Comparison of ENCODE assay signal across 24 cellular contexts in the genomic region with DNA sequence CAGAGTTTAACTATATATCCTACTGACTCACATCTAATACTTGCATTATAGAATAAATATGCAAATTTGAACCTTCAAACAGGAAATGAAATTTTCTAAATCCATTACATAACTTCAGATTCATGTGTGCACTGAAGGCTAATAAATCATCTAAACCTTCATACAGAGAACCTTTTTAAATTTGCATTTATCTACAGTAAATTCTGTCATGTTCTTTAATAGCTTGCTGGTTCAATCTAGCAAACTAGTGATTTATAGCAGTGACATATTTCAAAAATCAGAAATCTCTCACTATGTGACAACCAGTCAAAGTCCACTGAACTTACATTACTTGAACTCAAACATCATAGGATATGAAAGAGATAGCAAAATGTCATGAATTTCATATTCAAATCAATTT.
DNase-seq lines count a peak whose midpoint lies in the region; ATAC-seq, FAIRE-seq and TF ChIP-seq lines count a peak whose summit lies in the region.
"Had no signal": no experiment of that assay in that cellular context is flagged by ENCODE, and none has a peak within 500 bp of the region (broad histone marks: within the 10 kb centered on the region; RNA-seq: fewer than 3 reads in every experiment).

No MANE protein-coding gene starts in this region.

- POLR2A ChIA-PET in A549 (lab: Yijun Ruan, JAX) (no interaction called here), K562 (lab: Yijun Ruan, JAX) (interaction anchor here (0.6 kb wide), 1 partner anchor 13 kb away, joined by 3 read pairs; no protein-coding TSS in a partner anchor)

- intact Hi-C loops in K562 (cut with micrococcal nuclease): no loop called here

- peaks cover 85% of the 10 kb centered on the region for H3K79me2 ChIP-seq in K562 (ENCODE audit: control insufficient read depth, insufficient read depth, low read length)

- H3K27me3 ChIP-seq in K562 (ENCODE audit: control insufficient read depth in 2 of 2, insufficient read depth in 2 of 2, low read length in 2 of 2): no peaks in the 10 kb centered on the region
- H3K27me3 ChIP-seq: BLaER1, SJCRH30 had no signal

- no peak for FAIRE-seq in A549 (lab: Jason Lieb, UNC)
- peak; percentile 79 for FAIRE-seq in D721Med (lab: Jason Lieb, UNC)
- no peak for FAIRE-seq in K562 (lab: Jason Lieb, UNC)
- FAIRE-seq: HTR-8/SVneo, RCC 7860 had no signal

- H3K27ac ChIP-seq in A549: no peak overlapping the region
- H3K27ac ChIP-seq in K562 (ENCODE audit: extremely low read depth, low read depth, low read length): peak overlapping the region; percentile 22; the same call in 1 of the 3 replicates
- H3K27ac ChIP-seq: BLaER1, SJCRH30 had no signal

- TF ChIP-seq CTCF in A549 (IDR thresholded peaks at IDR 0.05) (no peak), D721Med (IDR thresholded peaks at IDR 0.05; ENCODE audit: insufficient read depth, missing control alignments) (no peak), K562 (IDR thresholded peaks at IDR 0.05 in 2 of 3, conservative IDR thresholded peaks at IDR 0.05 in 1 of 3; ENCODE audit: insufficient read depth in 2 of 3, low read depth in 1 of 3, low read length in 3 of 3) (no peak)

- CTCF ChIA-PET in A549 (lab: Yijun Ruan, JAX): no interaction called here
- CTCF ChIA-PET in K562 (lab: Yijun Ruan, JAX; ENCODE audit: low intra/inter-chr PET ratio): no interaction called here

- TF ChIP-seq POLR2A in A549 (IDR thresholded peaks at IDR 0.05; ENCODE audit: low read length) (no peak), K562 (conservative IDR thresholded peaks at IDR 0.05) (no peak)

- H3K4me2 ChIP-seq in A549: peak overlapping the region; percentile 58; the same call in 1 of the 3 replicates
- no peak overlapping the region for H3K4me2 ChIP-seq in K562 (ENCODE audit: insufficient read depth, low read length)
- H3K4me2 ChIP-seq: BLaER1 had no signal

- H3K9me1 ChIP-seq in K562 (ENCODE audit: control insufficient read depth, insufficient read depth, low read length): no peaks in the 10 kb centered on the region

- H3K4me1 ChIP-seq in A549 (peaks cover 17% of the 10 kb centered on the region), K562 (replicated peaks in 1 of 2; ENCODE audit: control insufficient read depth in 2 of 2, insufficient read depth in 2 of 2, low read length in 2 of 2) (peaks cover 6 to 8% of the 10 kb centered on the region in 2 experiments)
- H3K4me1 ChIP-seq: BLaER1, SJCRH30 had no signal

- H4K20me1 ChIP-seq in K562 (replicated peaks; ENCODE audit: control insufficient read depth, insufficient read depth, low read length): no peaks in the 10 kb centered on the region
- H4K20me1 ChIP-seq: BLaER1 had no signal

- TF ChIP-seq RAD21 in A549 (conservative IDR thresholded peaks at IDR 0.05 in 1 of 2, IDR thresholded peaks at IDR 0.05 in 1 of 2): no peak
- no peak for TF ChIP-seq RAD21 in K562 (CRISPR knock-in tag; conservative IDR thresholded peaks at IDR 0.05 in 1 of 2, IDR thresholded peaks at IDR 0.05 in 1 of 2)

- in situ Hi-C loops in K562 (cut with MboI): no loop called here

- H3K36me3 ChIP-seq in K562 (ENCODE audit: control insufficient read depth, insufficient read depth, low read length): no peaks in the 10 kb centered on the region
- H3K36me3 ChIP-seq: BLaER1, SJCRH30 had no signal

- no TSS peak for BruUV-seq in K562 (replicated peaks; lab: Mats Ljungman, UMichigan)

- no peak for DNase-seq in A549 (ENCODE audit: low read depth in 1 of 2, low spot score in 1 of 2)
- DNase-seq in D721Med (ENCODE audit: insufficient read length, low spot score): no peak
- no peak for DNase-seq in K562 (ENCODE audit: extremely low read depth in 1 of 4, low spot score in 3 of 4)
- DNase-seq in stimulated activated CD8-positive, alpha-beta memory T cell treated with anti-CD3 and anti-CD28 coated beads, Interleukin-4, amount 100 ng/mL, for 48 hours: no peak
- DNase-seq in NCI-H1436 treated with DMSO at 0.1 percent for 48 hours (lab: John Stamatoyannopoulos, UW): no peak
- no peak for DNase-seq in putamen (ENCODE audit: low spot score)
- DNase-seq: ACHN; CD4-positive, alpha-beta T cell; COR-L47; DND-41; H9; Kasumi-1; NCI-H1048; NCI-H1436; NCI-H1930; NCI-H2227 treated with DMSO at 0.1 percent for 48 hours; NCI-H510A; NCI-H748 treated with DMSO at 0.1 percent for 48 hours; NK-92 treated with Interleukin-12 subunit alpha and Interleukin-12 subunit beta, amount 100 ng/mL, for 24 hours; SJCRH30 had no signal

- TF ChIP-seq EP300 in A549 (IDR thresholded peaks at IDR 0.05) (no peak), K562 (IDR thresholded peaks at IDR 0.05; ENCODE audit: low read length) (no peak)

- ATAC-seq in A549 (no peak), HG03135 (IDR thresholded peaks at IDR 0.05; ENCODE audit: unreplicated experiment) (peak; percentile 17), K562 (no peak)

- H3K4me3 ChIP-seq in A549 (no peak overlapping the region), K562 (no peak overlapping the region)
- H3K4me3 ChIP-seq: BLaER1, SJCRH30 had no signal

- no peak overlapping the region for H2AFZ ChIP-seq in K562 (ENCODE audit: low read depth, low read length)

- H3K9me3 ChIP-seq in A549: no peaks in the 10 kb centered on the region
- H3K9me3 ChIP-seq in K562 (replicated peaks; ENCODE audit: control insufficient read depth, insufficient read depth, low read depth, low read length): no peaks in the 10 kb centered on the region
- H3K9me3 ChIP-seq: SJCRH30 had no signal

- no peak overlapping the region for H3K9ac ChIP-seq in K562 (ENCODE audit: insufficient read depth in 1 of 2, low read depth in 2 of 2, low read length in 2 of 2)
- H3K9ac ChIP-seq: BLaER1 had no signal

TF ChIP-seq in A549, 52 proteins besides CTCF, POLR2A, EP300 and RAD21 (continues in another document):
- no peak for TF ChIP-seq HES2 (IDR thresholded peaks at IDR 0.05)
- no peak for TF ChIP-seq BHLHE40 (IDR thresholded peaks at IDR 0.05; ENCODE audit: low read depth, low read length)
- TF ChIP-seq SREBF2 (IDR thresholded peaks at IDR 0.05): no peak
- TF ChIP-seq E2F6 (IDR thresholded peaks at IDR 0.05; ENCODE audit: borderline replicate concordance, low read depth): no peak
- TF ChIP-seq RARB (CRISPR knock-in tag; IDR thresholded peaks at IDR 0.05): no peak
- no peak for TF ChIP-seq MAZ (IDR thresholded peaks at IDR 0.05; ENCODE audit: borderline replicate concordance, low read depth, low read length)
- TF ChIP-seq ZNF302 (CRISPR knock-in tag; IDR thresholded peaks at IDR 0.05): no peak
- TF ChIP-seq TFCP2L1 (CRISPR knock-in tag; IDR thresholded peaks at IDR 0.05): no peak
- TF ChIP-seq MYC (IDR thresholded peaks at IDR 0.05; ENCODE audit: borderline replicate concordance, low read length): no peak
- no peak for TF ChIP-seq FOSL2 (IDR thresholded peaks at IDR 0.05)
- no peak for TF ChIP-seq FOSL2 (CRISPR knock-in tag; IDR thresholded peaks at IDR 0.05)
- TF ChIP-seq, protein P1, sequence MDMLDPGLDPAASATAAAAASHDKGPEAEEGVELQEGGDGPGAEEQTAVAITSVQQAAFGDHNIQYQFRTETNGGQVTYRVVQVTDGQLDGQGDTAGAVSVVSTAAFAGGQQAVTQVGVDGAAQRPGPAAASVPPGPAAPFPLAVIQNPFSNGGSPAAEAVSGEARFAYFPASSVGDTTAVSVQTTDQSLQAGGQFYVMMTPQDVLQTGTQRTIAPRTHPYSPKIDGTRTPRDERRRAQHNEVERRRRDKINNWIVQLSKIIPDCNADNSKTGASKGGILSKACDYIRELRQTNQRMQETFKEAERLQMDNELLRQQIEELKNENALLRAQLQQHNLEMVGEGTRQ (IDR thresholded peaks at IDR 0.05): no peak

TF ChIP-seq in K562, 482 proteins besides CTCF, POLR2A, EP300 and RAD21 (continues in another document):
- TF ChIP-seq NR4A1 (CRISPR knock-in tag; IDR thresholded peaks at IDR 0.05): no peak
- no peak for TF ChIP-seq NR4A1 (tag; IDR thresholded peaks at IDR 0.05)
- no peak for TF ChIP-seq STAT6 (CRISPR knock-in tag; IDR thresholded peaks at IDR 0.05)
- no peak for TF ChIP-seq MAFK (IDR thresholded peaks at IDR 0.05; ENCODE audit: low read length)
- no peak for TF ChIP-seq PBX2 (CRISPR knock-in tag; IDR thresholded peaks at IDR 0.05; ENCODE audit: low read depth)
- TF ChIP-seq PBX2 (tag; conservative IDR thresholded peaks at IDR 0.05; ENCODE audit: low read depth): peak; percentile 57
- TF ChIP-seq MEIS2 (IDR thresholded peaks at IDR 0.05; ENCODE audit: partially characterized antibody): peak; percentile 81
